Comparison of ENCODE assay signal across 29 cellular contexts in genomic region chr11:95495722-95496121, GRCh38.
DNase-seq lines count a peak whose midpoint lies in the region; ATAC-seq, FAIRE-seq and TF ChIP-seq lines count a peak whose summit lies in the region.
"Had no signal": no experiment of that assay in that cellular context is flagged by ENCODE, and none has a peak within 500 bp of the region (broad histone marks: within the 10 kb centered on the region; RNA-seq: fewer than 3 reads in every experiment).

No MANE protein-coding gene starts in this region.

- no peaks in the 10 kb centered on the region for H3K79me2 ChIP-seq in H1 (ENCODE audit: control insufficient read depth in 1 of 2, insufficient read depth in 2 of 2, low read length in 2 of 2)
- no peaks in the 10 kb centered on the region for H3K79me2 ChIP-seq in mesendoderm (ENCODE audit: control insufficient read depth, insufficient read depth, low read length)

- H4K20me1 ChIP-seq in H1 (replicated peaks in 1 of 2; ENCODE audit: control insufficient read depth in 1 of 2, insufficient read depth in 2 of 2, low read length in 2 of 2): no peaks in the 10 kb centered on the region

- H3K4me2 ChIP-seq in H1 (ENCODE audit: insufficient read depth in 1 of 2, low read depth in 2 of 2, low read length in 2 of 2) (no peak overlapping the region), mesendoderm (ENCODE audit: low read length) (no peak overlapping the region)
- H3K4me2 ChIP-seq: PC-9 had no signal

- H2AK5ac ChIP-seq in H1 (ENCODE audit: low read depth, low read length) (no peak overlapping the region), mesendoderm (ENCODE audit: low read length) (no peak overlapping the region)

- no peak for FAIRE-seq in H1 (lab: Jason Lieb, UNC)

- H3K4ac ChIP-seq in H1 (replicated peaks; ENCODE audit: insufficient read length, low read depth, low read length) (no peak overlapping the region), mesendoderm (ENCODE audit: low read depth, low read length) (no peak overlapping the region)

- TF ChIP-seq CTCF in activated CD8-positive, alpha-beta T cell treated with anti-CD3 and anti-CD28 coated beads for 36 hours (IDR thresholded peaks at IDR 0.05): no peak
- TF ChIP-seq CTCF in H1 (IDR thresholded peaks at IDR 0.05; ENCODE audit: control extremely low read depth in 1 of 3, insufficient read depth in 1 of 3, low read depth in 1 of 3, low read length in 3 of 3) (no peak), nephron (IDR thresholded peaks at IDR 0.05; ENCODE audit: unreplicated experiment in 3 of 3) (no peak), testis (IDR thresholded peaks at IDR 0.05) (no peak), mucosa of descending colon (IDR thresholded peaks at IDR 0.05) (no peak)

- H3K9me3 ChIP-seq in H1 (ENCODE audit: insufficient read depth in 2 of 2, low read depth in 1 of 2, low read length in 1 of 2) (no peaks in the 10 kb centered on the region), testis (no peaks in the 10 kb centered on the region), mucosa of descending colon (no peaks in the 10 kb centered on the region)
- H3K9me3 ChIP-seq: BE2C, SJCRH30 had no signal

- no peak overlapping the region for H2BK15ac ChIP-seq in H1 (ENCODE audit: low read length)
- no peak overlapping the region for H2BK15ac ChIP-seq in mesendoderm (replicated peaks; ENCODE audit: low read depth)

- H3K36me3 ChIP-seq in H1 (ENCODE audit: control insufficient read depth in 2 of 4, insufficient read depth in 4 of 4, low read length in 3 of 4): no peaks in the 10 kb centered on the region
- no peaks in the 10 kb centered on the region for H3K36me3 ChIP-seq in testis (ENCODE audit: low read depth, missing control alignments)
- H3K36me3 ChIP-seq in mesendoderm (ENCODE audit: control insufficient read depth, insufficient read depth, low read length): no peaks in the 10 kb centered on the region
- no peaks in the 10 kb centered on the region for H3K36me3 ChIP-seq in mucosa of descending colon (ENCODE audit: low read depth)
- H3K36me3 ChIP-seq: BE2C, SJCRH30 had no signal

- ATAC-seq in activated CD8-positive, alpha-beta T cell treated with anti-CD3 and anti-CD28 coated beads, Interleukin-2, amount 10 ng/mL, durations not matched to agents 7 days and 5 days: no peak
- no peak for ATAC-seq in activated CD8-positive, alpha-beta T cell treated with anti-CD3 and anti-CD28 coated beads for 36 hours
- ATAC-seq in GM19397 (IDR thresholded peaks at IDR 0.05; ENCODE audit: unreplicated experiment): no peak
- ATAC-seq in mucosa of descending colon: no peak
- ATAC-seq: Right ventricle myocardium inferior had no signal

- no peak overlapping the region for H3K14ac ChIP-seq in H1 (ENCODE audit: insufficient read length)

- no peaks in the 10 kb centered on the region for H3K36me3 Mint-ChIP-seq in activated CD8-positive, alpha-beta T cell treated with anti-CD3 and anti-CD28 coated beads, Interleukin-2, amount 10 ng/mL, durations not matched to agents 7 days and 5 days (ENCODE audit: low read depth)
- peaks cover 4% of the 10 kb centered on the region for H3K36me3 Mint-ChIP-seq in activated CD8-positive, alpha-beta T cell treated with anti-CD3 and anti-CD28 coated beads for 36 hours (ENCODE audit: low read depth)
- peaks cover 5% of the 10 kb centered on the region for H3K36me3 Mint-ChIP-seq in nephron (ENCODE audit: low read depth)
- H3K36me3 Mint-ChIP-seq: CD14-positive monocyte; CD8-positive, alpha-beta memory T cell had no signal

- no peak overlapping the region for H3K4me3 ChIP-seq in H1 (ENCODE audit: extremely low read depth in 1 of 4, insufficient read depth in 2 of 4, low read depth in 3 of 4, low read length in 4 of 4)
- no peak overlapping the region for H3K4me3 ChIP-seq in testis
- no peak overlapping the region for H3K4me3 ChIP-seq in mesendoderm (ENCODE audit: low read length)
- H3K4me3 ChIP-seq in mucosa of descending colon: no peak overlapping the region
- H3K4me3 ChIP-seq: PC-9, SJCRH30 had no signal

- H2BK12ac ChIP-seq in H1 (ENCODE audit: low read depth, low read length): no peak overlapping the region

- H3K18ac ChIP-seq in H1 (ENCODE audit: extremely low read depth, low read length) (no peak overlapping the region), mesendoderm (ENCODE audit: low read length) (no peak overlapping the region)

- no peak for TF ChIP-seq POLR2A in H1 (IDR thresholded peaks at IDR 0.05; ENCODE audit: control extremely low read depth in 1 of 2, low read depth in 2 of 2, low read length in 2 of 2)
- no peak for TF ChIP-seq POLR2A in testis (IDR thresholded peaks at IDR 0.05)

- no peak for TF ChIP-seq RAD21 in H1 (IDR thresholded peaks at IDR 0.05 in 1 of 2, conservative IDR thresholded peaks at IDR 0.05 in 1 of 2; ENCODE audit: low read depth in 2 of 2, low read length in 2 of 2)

- peaks cover 4 to 13% (median 5%) of the 10 kb centered on the region in 4 experiments; a peak in 6 of 7 replicates for H3K4me1 ChIP-seq in H1 (replicated peaks in 1 of 4; ENCODE audit: control insufficient read depth in 3 of 4, insufficient read depth in 4 of 4, low read length in 3 of 4)
- H3K4me1 ChIP-seq in testis: peaks cover 5% of the 10 kb centered on the region
- peaks cover 7% of the 10 kb centered on the region for H3K4me1 ChIP-seq in mesendoderm (ENCODE audit: control insufficient read depth, low read depth, low read length)
- no peaks in the 10 kb centered on the region for H3K4me1 ChIP-seq in mucosa of descending colon (ENCODE audit: low read depth)
- H3K4me1 ChIP-seq: SJCRH30 had no signal

- H3K27me3 ChIP-seq in H1 (replicated peaks in 1 of 4; ENCODE audit: control insufficient read depth in 3 of 4, extremely low read depth in 1 of 4, insufficient read depth in 3 of 4, low read length in 3 of 4) (no peaks in the 10 kb centered on the region), testis (no peaks in the 10 kb centered on the region), mesendoderm (ENCODE audit: insufficient read depth, low read length, poor library complexity) (no peaks in the 10 kb centered on the region)
- H3K27me3 ChIP-seq: BE2C, SJCRH30 had no signal

- H3K27ac ChIP-seq in H1 (ENCODE audit: low read depth, low read length) (no peak overlapping the region), testis (peak overlapping the region; percentile 18 to 67), mesendoderm (ENCODE audit: low read depth, low read length) (no peak overlapping the region)
- H3K27ac ChIP-seq: 22Rv1, HL-60, PC-9, SJCRH30 had no signal

- H3K9me3 Mint-ChIP-seq in activated CD8-positive, alpha-beta T cell treated with anti-CD3 and anti-CD28 coated beads, Interleukin-2, amount 10 ng/mL, durations not matched to agents 7 days and 5 days (ENCODE audit: insufficient read depth): no peaks in the 10 kb centered on the region
- H3K9me3 Mint-ChIP-seq in activated CD8-positive, alpha-beta T cell treated with anti-CD3 and anti-CD28 coated beads for 36 hours: peaks cover 1% of the 10 kb centered on the region
- H3K9me3 Mint-ChIP-seq in nephron: peaks cover 23% of the 10 kb centered on the region

- H4K91ac ChIP-seq in H1 (replicated peaks; ENCODE audit: insufficient read length, low read length): no peak overlapping the region

- intact Hi-C loops in activated CD8-positive, alpha-beta T cell treated with anti-CD3 and anti-CD28 coated beads for 36 hours (cut with micrococcal nuclease): no loop called here
- intact Hi-C loops in testis (cut with DNase I; ENCODE audit: low total_unique reads): no loop called here
- intact Hi-C loops in mucosa of descending colon (cut with DNase I, micrococcal nuclease): no loop called here

- POLR2A ChIA-PET in activated CD8-positive, alpha-beta T cell treated with anti-CD3 and anti-CD28 coated beads, Interleukin-2, amount 10 ng/mL, durations not matched to agents 7 days and 5 days (lab: Charles Lee): no interaction called here
- POLR2A ChIA-PET in activated CD8-positive, alpha-beta T cell treated with anti-CD3 and anti-CD28 coated beads for 36 hours (lab: Charles Lee): no interaction called here
- POLR2A ChIA-PET in H1 (lab: Charles Lee; ENCODE audit: partially characterized antibody): interaction anchor here (0.8 kb wide), 1 partner anchor 21 kb away, joined by 3 read pairs; no protein-coding TSS in a partner anchor

- no peak overlapping the region for H2BK120ac ChIP-seq in H1 (replicated peaks; ENCODE audit: low read depth, low read length)
- no peak overlapping the region for H2BK120ac ChIP-seq in mesendoderm (ENCODE audit: low read depth, low read length)

- H2BK20ac ChIP-seq in H1 (ENCODE audit: low read length): no peak overlapping the region

- H3K23me2 ChIP-seq in H1 (ENCODE audit: low read depth, low read length): no peaks in the 10 kb centered on the region

- H3K9ac ChIP-seq in H1 (replicated peaks in 1 of 4; ENCODE audit: extremely low read depth in 1 of 4, low read depth in 3 of 4, low read length in 3 of 4) (no peak overlapping the region), mesendoderm (ENCODE audit: low read length) (no peak overlapping the region)

- H2AFZ ChIP-seq in H1 (ENCODE audit: low read length): peak overlapping the region; percentile 58; the same call in 1 of the 2 replicates
- H2AFZ ChIP-seq: PC-9 had no signal

- no peak for DNase-seq in activated CD8-positive, alpha-beta T cell treated with anti-CD3 and anti-CD28 coated beads, Interleukin-2, amount 10 ng/mL, durations not matched to agents 7 days and 5 days
- no peak for DNase-seq in activated CD8-positive, alpha-beta T cell treated with anti-CD3 and anti-CD28 coated beads for 36 hours
- DNase-seq in H1 (ENCODE audit: low read depth in 1 of 2, low spot score in 2 of 2) (no peak), testis (peak; percentile 26), mesendoderm (no peak), mucosa of descending colon (no peak)
- DNase-seq: BE2C; Calu3; CD8-positive, alpha-beta memory T cell; DMS153; DND-41; GOT3; HCEC 1CT; NCI-H1048; NCI-H1417; NCI-H1694; NCI-H2029 treated with DMSO at 0.1 percent for 48 hours; NCI-H446 treated with DMSO at 0.1 percent for 48 hours; NCI-H526; NCI-H82; NK-92 treated with Interleukin-12 subunit alpha and Interleukin-12 subunit beta, amount 100 ng/mL, for 24 hours; PC-9; SJCRH30 had no signal

- H3K79me1 ChIP-seq in H1 (ENCODE audit: low read depth, low read length): no peaks in the 10 kb centered on the region
- no peaks in the 10 kb centered on the region for H3K79me1 ChIP-seq in mesendoderm (ENCODE audit: low read length)

- peaks cover 6% of the 10 kb centered on the region for H3K27me3 Mint-ChIP-seq in activated CD8-positive, alpha-beta T cell treated with anti-CD3 and anti-CD28 coated beads, Interleukin-2, amount 10 ng/mL, durations not matched to agents 7 days and 5 days (ENCODE audit: low read depth)
- no peaks in the 10 kb centered on the region for H3K27me3 Mint-ChIP-seq in activated CD8-positive, alpha-beta T cell treated with anti-CD3 and anti-CD28 coated beads for 36 hours
- H3K27me3 Mint-ChIP-seq in nephron (ENCODE audit: low read depth): no peaks in the 10 kb centered on the region

- H2BK5ac ChIP-seq in H1 (ENCODE audit: low read depth, low read length) (no peak overlapping the region), mesendoderm (ENCODE audit: low read length) (no peak overlapping the region)

- H3K56ac ChIP-seq in H1 (replicated peaks; ENCODE audit: insufficient read length, low read depth, low read length) (no peak overlapping the region), mesendoderm (ENCODE audit: low read length) (no peak overlapping the region)

- H3K23ac ChIP-seq in H1 (ENCODE audit: insufficient read length): no peak overlapping the region
- no peak overlapping the region for H3K23ac ChIP-seq in mesendoderm (ENCODE audit: low read length)

- WGBS in H1 (ENCODE audit: extremely low coverage in 1 of 2, insufficient coverage in 1 of 2, insufficient read length in 1 of 2, insufficient replicate concordance in 2 of 2, low coverage in 1 of 2, low lambda C conversion rate in 2 of 2, missing lambda C conversion rate in 1 of 2), 2 experiments: 84% methylated on average over 3 of the region's 3 CpGs; no CpG with 5 or more reads in 1 of the 2 experiments
- 48 to 56% methylated on average over 3 of the region's 3 CpGs for WGBS in testis, 2 donors
- WGBS in mesendoderm (ENCODE audit: extremely low coverage, insufficient coverage, low lambda C conversion rate): no CpG with 5 or more reads among the region's 3 CpGs

- no peaks in the 10 kb centered on the region for H3K4me1 Mint-ChIP-seq in activated CD8-positive, alpha-beta T cell treated with anti-CD3 and anti-CD28 coated beads, Interleukin-2, amount 10 ng/mL, durations not matched to agents 7 days and 5 days (ENCODE audit: low read depth)
- no peaks in the 10 kb centered on the region for H3K4me1 Mint-ChIP-seq in activated CD8-positive, alpha-beta T cell treated with anti-CD3 and anti-CD28 coated beads for 36 hours (ENCODE audit: low read depth)
- H3K4me1 Mint-ChIP-seq in nephron: peaks cover 40% of the 10 kb centered on the region
- H3K4me1 Mint-ChIP-seq: CD14-positive monocyte; CD8-positive, alpha-beta memory T cell had no signal

- H3K27ac Mint-ChIP-seq in activated CD8-positive, alpha-beta T cell treated with anti-CD3 and anti-CD28 coated beads, Interleukin-2, amount 10 ng/mL, durations not matched to agents 7 days and 5 days: peak overlapping the region; percentile 9
- no peak overlapping the region for H3K27ac Mint-ChIP-seq in activated CD8-positive, alpha-beta T cell treated with anti-CD3 and anti-CD28 coated beads for 36 hours
- H3K27ac Mint-ChIP-seq in nephron: peak overlapping the region; percentile 71 to 87 (median 76)
- H3K27ac Mint-ChIP-seq: CD14-positive monocyte; CD8-positive, alpha-beta memory T cell had no signal

- H4K5ac ChIP-seq in H1 (ENCODE audit: insufficient read length, low read depth, low read length) (no peak overlapping the region), mesendoderm (ENCODE audit: low read length) (no peak overlapping the region)

- CTCF ChIA-PET in activated CD8-positive, alpha-beta T cell treated with anti-CD3 and anti-CD28 coated beads, Interleukin-2, amount 10 ng/mL, durations not matched to agents 7 days and 5 days (lab: Charles Lee): interaction anchor here (0.6 kb wide), 1 partner anchor 332 kb away, joined by 3 read pairs; no protein-coding TSS in a partner anchor
- CTCF ChIA-PET in activated CD8-positive, alpha-beta T cell treated with anti-CD3 and anti-CD28 coated beads for 36 hours (lab: Charles Lee): interaction anchor here (0.6 to 2.2 kb wide), 3 partner anchors 13 to 165 kb away, joined by 3 to 6 read pairs (median 3); no protein-coding TSS in a partner anchor
- CTCF ChIA-PET in H1 (lab: Charles Lee; ENCODE audit: partially characterized antibody): interaction anchor here (1.5 kb wide), 1 partner anchor 17 kb away, joined by 3 read pairs; no protein-coding TSS in a partner anchor

- H3K4me3 Mint-ChIP-seq in activated CD8-positive, alpha-beta T cell treated with anti-CD3 and anti-CD28 coated beads, Interleukin-2, amount 10 ng/mL, durations not matched to agents 7 days and 5 days: no peak overlapping the region
- no peak overlapping the region for H3K4me3 Mint-ChIP-seq in activated CD8-positive, alpha-beta T cell treated with anti-CD3 and anti-CD28 coated beads for 36 hours
- H3K4me3 Mint-ChIP-seq in nephron: no peak overlapping the region
- H3K4me3 Mint-ChIP-seq: CD14-positive monocyte; CD8-positive, alpha-beta memory T cell had no signal

- H4K8ac ChIP-seq in H1 (ENCODE audit: extremely low read depth, insufficient read depth, low read length) (no peak overlapping the region), mesendoderm (ENCODE audit: low read depth, low read length) (no peak overlapping the region)

- no peak for TF ChIP-seq EP300 in H1 (IDR thresholded peaks at IDR 0.05; ENCODE audit: borderline replicate concordance in 1 of 2, low read depth in 2 of 2, low read length in 2 of 2)

Comparison
In these comparisons a context has a peak if more than half of its experiments do, and no peak if none do; other contexts are left out.
1. H3K27ac ChIP-seq: peak in testis (2 of 2); none in H1 (single experiment) and mesendoderm (single experiment).